In the genomic region with DNA sequence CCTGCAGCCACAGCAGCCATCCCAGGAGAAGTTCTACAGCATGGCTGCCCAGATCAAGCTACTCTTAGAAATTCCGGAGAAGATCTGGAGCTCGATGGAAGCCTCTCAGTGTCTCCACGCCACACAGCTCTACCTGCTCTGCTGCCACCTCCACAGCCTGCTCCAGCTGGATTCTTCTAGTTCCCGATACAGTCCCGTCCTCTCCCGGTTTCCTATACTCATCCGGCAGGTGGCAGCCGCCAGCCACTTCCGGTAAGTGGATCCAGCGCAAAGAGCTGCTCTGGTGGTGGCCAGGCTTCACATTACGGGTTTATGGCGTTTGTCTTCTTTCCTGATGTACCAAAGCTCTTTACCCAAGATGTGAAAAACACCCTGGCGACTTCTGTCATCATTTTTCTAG, we compare ENCODE assay signal across 9 cellular contexts. TPM values are rescaled to one million over a fixed set of nuclear protein-coding genes. Genes with fewer than 3 reads are reported as not detected.
DNase-seq lines count a peak whose midpoint lies in the region; ATAC-seq, FAIRE-seq and TF ChIP-seq lines count a peak whose summit lies in the region.
"Had no signal": no experiment of that assay in that cellular context is flagged by ENCODE, and none has a peak within 500 bp of the region (broad histone marks: within the 10 kb centered on the region; RNA-seq: fewer than 3 reads in every experiment).

No MANE protein-coding gene starts in this region.

- TF ChIP-seq CTCF in D721Med (IDR thresholded peaks at IDR 0.05; ENCODE audit: insufficient read depth, missing control alignments): peak; percentile 53

- H3K27me3 Mint-ChIP-seq in natural killer cell treated with Interleukin-12 subunit alpha and Interleukin-12 subunit beta and Interleukin-15 and Interleukin-18, amount 100 ng/mL, for 72 hours: no peaks in the 10 kb centered on the region

- peaks cover 27% of the 10 kb centered on the region for H3K36me3 Mint-ChIP-seq in natural killer cell treated with Interleukin-12 subunit alpha and Interleukin-12 subunit beta and Interleukin-15 and Interleukin-18, amount 100 ng/mL, for 72 hours

- H3K9me3 Mint-ChIP-seq in natural killer cell treated with Interleukin-12 subunit alpha and Interleukin-12 subunit beta and Interleukin-15 and Interleukin-18, amount 100 ng/mL, for 72 hours: no peaks in the 10 kb centered on the region

- no peaks in the 10 kb centered on the region for H3K9me3 ChIP-seq in endocrine pancreas (ENCODE audit: control insufficient read depth, low read length)

- no peak for ATAC-seq in natural killer cell treated with Interleukin-12 subunit alpha and Interleukin-12 subunit beta and Interleukin-15 and Interleukin-18, amount 100 ng/mL, for 72 hours
- ATAC-seq in GM21526 (IDR thresholded peaks at IDR 0.05; ENCODE audit: low FRiP score, unreplicated experiment): no peak

- H3K4me1 ChIP-seq in endocrine pancreas (ENCODE audit: control insufficient read depth, insufficient read depth, low read length): no peaks in the 10 kb centered on the region

- H3K4me3 Mint-ChIP-seq in natural killer cell treated with Interleukin-12 subunit alpha and Interleukin-12 subunit beta and Interleukin-15 and Interleukin-18, amount 100 ng/mL, for 72 hours: no peak overlapping the region

- peak overlapping the region; percentile 35 for H3K9ac ChIP-seq in endocrine pancreas (ENCODE audit: control insufficient read depth, insufficient read depth, low read length)

- no peaks in the 10 kb centered on the region for H3K27me3 ChIP-seq in endocrine pancreas (ENCODE audit: control insufficient read depth, insufficient read depth, low read length)

- H3K27ac Mint-ChIP-seq in natural killer cell treated with Interleukin-12 subunit alpha and Interleukin-12 subunit beta and Interleukin-15 and Interleukin-18, amount 100 ng/mL, for 72 hours: peak overlapping the region; percentile 54 to 77

- no peak for FAIRE-seq in D721Med (lab: Jason Lieb, UNC)

- H3K4me1 Mint-ChIP-seq in natural killer cell treated with Interleukin-12 subunit alpha and Interleukin-12 subunit beta and Interleukin-15 and Interleukin-18, amount 100 ng/mL, for 72 hours (ENCODE audit: low read depth in 2 of 2): peaks cover 16 to 18% of the 10 kb centered on the region in 2 donors

- DNase-seq in D721Med (ENCODE audit: insufficient read length, low spot score) (no peak), NCI-H2107 treated with DMSO at 0.1 percent for 48 hours (lab: John Stamatoyannopoulos, UW; ENCODE audit: unreplicated experiment) (peak; percentile 90), NOMO-1 (lab: John Stamatoyannopoulos, UW; ENCODE audit: unreplicated experiment in 2 of 2) (no peak), AG08395 (ENCODE audit: low spot score) (no peak)
- DNase-seq in natural killer cell treated with Interleukin-12 subunit alpha and Interleukin-12 subunit beta and Interleukin-15 and Interleukin-18, amount 100 ng/mL, for 72 hours (ENCODE audit: low spot score): peak; percentile 0
- DNase-seq in activated CD4-positive, alpha-beta T cell treated with anti-CD3 and anti-CD28 coated beads, Interleukin-2, amount 50 U/mL, for 4 hours: no peak
- DNase-seq: Karpas-422 had no signal

- peaks cover 4% of the 10 kb centered on the region for H3K36me3 ChIP-seq in endocrine pancreas (ENCODE audit: control insufficient read depth, insufficient read depth, low read length)

- H3K4me3 ChIP-seq in endocrine pancreas (ENCODE audit: control insufficient read depth, insufficient read depth, low read length): no peak overlapping the region

RNA-seq across cellular contexts. Expression of a gene that starts 3.6 kb away (rescaled TPM):
- 10 to 100 TPM; 27.4 to 28.0 TPM for total RNA-seq in natural killer cell treated with Interleukin-12 subunit alpha and Interleukin-12 subunit beta and Interleukin-15 and Interleukin-18, amount 100 ng/mL, for 72 hours

RNA-seq across cellular contexts. Expression of a gene that starts 31.7 kb away (rescaled TPM):
- not detected for total RNA-seq in natural killer cell treated with Interleukin-12 subunit alpha and Interleukin-12 subunit beta and Interleukin-15 and Interleukin-18, amount 100 ng/mL, for 72 hours

Comparison
In these comparisons a context has a peak if more than half of its experiments do, and no peak if none do; other contexts are left out.
1. DNase-seq: peak in NCI-H2107 treated with DMSO at 0.1 percent for 48 hours (single experiment) and natural killer cell treated with Interleukin-12 subunit alpha and Interleukin-12 subunit beta and Interleukin-15 and Interleukin-18, amount 100 ng/mL, for 72 hours (single experiment); none in D721Med (single experiment), NOMO-1 (0 of 2), AG08395 (single experiment) and activated CD4-positive, alpha-beta T cell treated with anti-CD3 and anti-CD28 coated beads, Interleukin-2, amount 50 U/mL, for 4 hours (0 of 2).